In genomic region chr11:100684101-100685065, GRCh38 we compare ENCODE assay signal across 1 cellular context.
A peak's percentile ranks its signal among the peaks of the same experiment; 100 is the strongest.
TF ChIP-seq lines count a peak whose summit lies in the region.

No MANE protein-coding gene starts in this region.

TF ChIP-seq in HepG2, 621 proteins besides CTCF, POLR2A, EP300 and RAD21 (continued from another document):
- TF ChIP-seq POLR2G (IDR thresholded peaks at IDR 0.05; ENCODE audit: low read depth, low read length) (no peak), RFX5 (IDR thresholded peaks at IDR 0.05; ENCODE audit: low read depth, low read length) (peak; percentile 74), SIX1 (CRISPR knock-in tag; IDR thresholded peaks at IDR 0.05; ENCODE audit: borderline replicate concordance) (no peak), ZNF3 (CRISPR knock-in tag; IDR thresholded peaks at IDR 0.05) (no peak), SOX13 (IDR thresholded peaks at IDR 0.05) (no peak), SOX13 (CRISPR knock-in tag; conservative IDR thresholded peaks at IDR 0.05 in 1 of 2, IDR thresholded peaks at IDR 0.05 in 1 of 2) (peak in 1 of 2 experiments; percentile 27; a peak in 1 of 4 replicates), GATAD2A (CRISPR knock-in tag; IDR thresholded peaks at IDR 0.05) (peak; percentile 31; the same call in 1 of the 2 replicates), ZNF564 (CRISPR knock-in tag; IDR thresholded peaks at IDR 0.05) (no peak), TEAD3 (CRISPR knock-in tag; optimal IDR thresholded peaks at IDR 0.05; ENCODE audit: borderline replicate concordance) (no peak), ZNF772 (CRISPR knock-in tag; IDR thresholded peaks at IDR 0.05) (no peak), KDM1A (CRISPR knock-in tag; IDR thresholded peaks at IDR 0.05) (no peak)
- TF ChIP-seq, protein P1, sequence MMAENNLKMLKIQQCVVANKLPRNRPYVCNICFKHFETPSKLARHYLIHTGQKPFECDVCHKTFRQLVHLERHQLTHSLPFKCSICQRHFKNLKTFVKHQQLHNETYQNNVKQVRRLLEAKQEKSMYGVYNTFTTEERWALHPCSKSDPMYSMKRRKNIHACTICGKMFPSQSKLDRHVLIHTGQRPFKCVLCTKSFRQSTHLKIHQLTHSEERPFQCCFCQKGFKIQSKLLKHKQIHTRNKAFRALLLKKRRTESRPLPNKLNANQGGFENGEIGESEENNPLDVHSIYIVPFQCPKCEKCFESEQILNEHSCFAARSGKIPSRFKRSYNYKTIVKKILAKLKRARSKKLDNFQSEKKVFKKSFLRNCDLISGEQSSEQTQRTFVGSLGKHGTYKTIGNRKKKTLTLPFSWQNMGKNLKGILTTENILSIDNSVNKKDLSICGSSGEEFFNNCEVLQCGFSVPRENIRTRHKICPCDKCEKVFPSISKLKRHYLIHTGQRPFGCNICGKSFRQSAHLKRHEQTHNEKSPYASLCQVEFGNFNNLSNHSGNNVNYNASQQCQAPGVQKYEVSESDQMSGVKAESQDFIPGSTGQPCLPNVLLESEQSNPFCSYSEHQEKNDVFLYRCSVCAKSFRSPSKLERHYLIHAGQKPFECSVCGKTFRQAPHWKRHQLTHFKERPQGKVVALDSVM (CRISPR knock-in tag; IDR thresholded peaks at IDR 0.05) = no peak
- TF ChIP-seq, protein P2, sequence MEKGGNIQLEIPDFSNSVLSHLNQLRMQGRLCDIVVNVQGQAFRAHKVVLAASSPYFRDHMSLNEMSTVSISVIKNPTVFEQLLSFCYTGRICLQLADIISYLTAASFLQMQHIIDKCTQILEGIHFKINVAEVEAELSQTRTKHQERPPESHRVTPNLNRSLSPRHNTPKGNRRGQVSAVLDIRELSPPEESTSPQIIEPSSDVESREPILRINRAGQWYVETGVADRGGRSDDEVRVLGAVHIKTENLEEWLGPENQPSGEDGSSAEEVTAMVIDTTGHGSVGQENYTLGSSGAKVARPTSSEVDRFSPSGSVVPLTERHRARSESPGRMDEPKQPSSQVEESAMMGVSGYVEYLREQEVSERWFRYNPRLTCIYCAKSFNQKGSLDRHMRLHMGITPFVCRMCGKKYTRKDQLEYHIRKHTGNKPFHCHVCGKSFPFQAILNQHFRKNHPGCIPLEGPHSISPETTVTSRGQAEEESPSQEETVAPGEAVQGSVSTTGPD (CRISPR knock-in tag; IDR thresholded peaks at IDR 0.05) = no peak
- TF ChIP-seq, protein P3, sequence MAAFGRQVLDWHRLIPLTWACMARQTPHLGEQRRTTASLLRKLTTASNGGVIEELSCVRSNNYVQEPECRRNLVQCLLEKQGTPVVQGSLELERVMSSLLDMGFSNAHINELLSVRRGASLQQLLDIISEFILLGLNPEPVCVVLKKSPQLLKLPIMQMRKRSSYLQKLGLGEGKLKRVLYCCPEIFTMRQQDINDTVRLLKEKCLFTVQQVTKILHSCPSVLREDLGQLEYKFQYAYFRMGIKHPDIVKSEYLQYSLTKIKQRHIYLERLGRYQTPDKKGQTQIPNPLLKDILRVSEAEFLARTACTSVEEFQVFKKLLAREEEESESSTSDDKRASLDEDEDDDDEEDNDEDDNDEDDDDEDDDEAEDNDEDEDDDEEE (CRISPR knock-in tag; IDR thresholded peaks at IDR 0.05) = no peak
